ENCODE assay signal across 16 cellular contexts in genomic region chr11:64048042-64048854, GRCh38. TPM values are rescaled to one million over a fixed set of nuclear protein-coding genes. Genes with fewer than 3 reads are reported as not detected.
DNase-seq lines count a peak whose midpoint lies in the region; ATAC-seq and TF ChIP-seq lines count a peak whose summit lies in the region.
"Had no signal": no experiment of that assay in that cellular context is flagged by ENCODE, and none has a peak within 500 bp of the region (broad histone marks: within the 10 kb centered on the region; RNA-seq: fewer than 3 reads in every experiment).

No MANE protein-coding gene starts in this region.

- peak overlapping the region; percentile 12; the same call in 1 of the 2 replicates for H3K27ac ChIP-seq in HL-60 (replicated peaks)
- H3K27ac ChIP-seq in caudate nucleus (ENCODE audit: low read depth, low read length), result peak overlapping the region; percentile 90
- H3K27ac ChIP-seq in right lobe of liver, result no peak overlapping the region
- peak overlapping the region in 3 of 4 donors; percentile 10 to 68 (median 40) for H3K27ac ChIP-seq in gastrocnemius medialis
- H3K27ac ChIP-seq in Karpas-422 (ENCODE audit: low read length), result no peak overlapping the region
- H3K27ac ChIP-seq: KMS-11, spleen had no signal

- H3K4me3 ChIP-seq in HL-60 (replicated peaks; ENCODE audit: insufficient read depth, low read length), result no peak overlapping the region
- H3K4me3 ChIP-seq in right lobe of liver, result no peak overlapping the region
- H3K4me3 ChIP-seq in gastrocnemius medialis, result no peak overlapping the region
- H3K4me3 ChIP-seq in Karpas-422 (ENCODE audit: low read length), result no peak overlapping the region
- H3K4me3 ChIP-seq: spleen had no signal

- in situ Hi-C loops in gastrocnemius medialis (cut with MboI; ENCODE audit: low sequenced_read_pairs in 4 of 4), result no loop called here

- no peaks in the 10 kb centered on the region for H4K20me1 ChIP-seq in Karpas-422 (ENCODE audit: insufficient read depth, low read depth, low read length)

- no peaks in the 10 kb centered on the region for H3K4me1 ChIP-seq in right lobe of liver
- H3K4me1 ChIP-seq in gastrocnemius medialis, result peaks cover 9 to 16% of the 10 kb centered on the region in 2 donors
- no peaks in the 10 kb centered on the region for H3K4me1 ChIP-seq in Karpas-422 (ENCODE audit: low read length)
- H3K4me1 ChIP-seq: BE2C, spleen had no signal

- H3K36me3 ChIP-seq in right lobe of liver (no peaks in the 10 kb centered on the region), gastrocnemius medialis (no peaks in the 10 kb centered on the region), Karpas-422 (ENCODE audit: insufficient read depth, low read length) (no peaks in the 10 kb centered on the region)
- H3K36me3 ChIP-seq: BE2C, spleen had no signal

- no peaks in the 10 kb centered on the region for H3K9me2 ChIP-seq in Karpas-422 (replicated peaks; ENCODE audit: insufficient read depth, low read length)

- DNase-seq in HL-60 (ENCODE audit: low read depth in 1 of 2, low spot score in 1 of 2) (no peak), caudate nucleus (lab: John Stamatoyannopoulos, UW) (peak; percentile 45 to 99 (median 95)), right lobe of liver (no peak), gastrocnemius medialis (peak in 1 of 2 donors; percentile 42), Karpas-422 (no peak), NCI-H2029 treated with DMSO at 0.1 percent for 48 hours (lab: John Stamatoyannopoulos, UW) (no peak)
- DNase-seq: activated CD4-positive, alpha-beta T cell treated with anti-CD3 and anti-CD28 coated beads for 1 hour; activated CD8-positive, alpha-beta memory T cell treated with anti-CD3 and anti-CD28 coated beads, Interleukin-2, amount 50 U/mL, for 48 hours; BE2C; central memory CD4-positive, alpha-beta T cell; naive thymus-derived CD8-positive, alpha-beta T cell; NCI-H1930; spleen; T-helper 17 cell had no signal

- H3K9ac ChIP-seq in Karpas-422 (ENCODE audit: low read length), result no peak overlapping the region
- H3K9ac ChIP-seq: KMS-11 had no signal

- no peaks in the 10 kb centered on the region for H3K27me3 ChIP-seq in HL-60 (ENCODE audit: insufficient read depth, poor library complexity, severe bottlenecking)
- no peaks in the 10 kb centered on the region for H3K27me3 ChIP-seq in right lobe of liver
- H3K27me3 ChIP-seq in gastrocnemius medialis, result no peaks in the 10 kb centered on the region
- H3K27me3 ChIP-seq in Karpas-422 (ENCODE audit: low read length), result no peaks in the 10 kb centered on the region
- H3K27me3 ChIP-seq: BE2C, spleen had no signal

- intact Hi-C loops in right lobe of liver (cut with DNase I), result no loop called here
- intact Hi-C loops in gastrocnemius medialis (cut with DNase I; ENCODE audit: low total_unique reads), result no loop called here

- TF ChIP-seq CTCF in HL-60 (IDR thresholded peaks at IDR 0.05; ENCODE audit: insufficient read depth, low read length) (no peak), right lobe of liver (IDR thresholded peaks at IDR 0.05) (no peak), gastrocnemius medialis (IDR thresholded peaks at IDR 0.05 in 4 of 5, conservative IDR thresholded peaks at IDR 0.05 in 1 of 5) (no peak)

- H3K79me2 ChIP-seq in Karpas-422 (ENCODE audit: low read length), result no peaks in the 10 kb centered on the region

- no peak overlapping the region for H3K4me2 ChIP-seq in Karpas-422 (ENCODE audit: low read depth, low read length, poor library complexity, severe bottlenecking)
- H3K4me2 ChIP-seq: KMS-11 had no signal

- ATAC-seq in right lobe of liver (peak in 3 of 4 donors; percentile 5 to 15 (median 9)), gastrocnemius medialis (peak in 1 of 2 donors; percentile 60), GM21529 (IDR thresholded peaks at IDR 0.05; ENCODE audit: unreplicated experiment) (no peak)
- ATAC-seq: naive thymus-derived CD8-positive, alpha-beta T cell; T-helper 17 cell had no signal

- no peak overlapping the region for H2AFZ ChIP-seq in Karpas-422 (ENCODE audit: low read length)

- 96% methylated on average over 4 of the region's 19 CpGs for WGBS in right lobe of liver (ENCODE audit: insufficient coverage, low coverage, low lambda C conversion rate, missing lambda C conversion rate)

- H3K9me3 ChIP-seq in right lobe of liver (no peaks in the 10 kb centered on the region), gastrocnemius medialis (no peaks in the 10 kb centered on the region), Karpas-422 (ENCODE audit: low read length) (no peaks in the 10 kb centered on the region)
- H3K9me3 ChIP-seq: BE2C, spleen had no signal

- TF ChIP-seq POLR2A in right lobe of liver (IDR thresholded peaks at IDR 0.05) (no peak), gastrocnemius medialis (IDR thresholded peaks at IDR 0.05) (no peak)

RNA-seq across cellular contexts. Expression of gene FLRT1, which starts 12.5 kb away (rescaled TPM):
- total RNA-seq in right lobe of liver, result under 1 TPM in 1 of 6 experiments, not detected in 5; 0.12 TPM
- not detected for total RNA-seq in gastrocnemius medialis
- total RNA-seq in Karpas-422 (2014; rRNA removed; shearing (Covaris generic); ENCODE audit: low replicate concordance), result not detected in 2 replicates
- total RNA-seq: naive thymus-derived CD8-positive, alpha-beta T cell; T-helper 17 cell had no signal

Comparison
In these comparisons a context has a peak if more than half of its experiments do, and no peak if none do; other contexts are left out.
1. DNase-seq: peak in caudate nucleus (61 of 61); none in HL-60 (0 of 2), right lobe of liver (0 of 3), Karpas-422 (single experiment) and NCI-H2029 treated with DMSO at 0.1 percent for 48 hours (single experiment).
2. H3K27ac ChIP-seq: peak in HL-60 (single experiment), caudate nucleus (single experiment) and gastrocnemius medialis (3 of 4); none in right lobe of liver (0 of 3) and Karpas-422 (single experiment).